ENCODE assay signal across 10 cellular contexts in genomic region chr2:69693472-69694450, GRCh38. TPM values are rescaled to one million over a fixed set of nuclear protein-coding genes. Genes with fewer than 3 reads are reported as not detected.
A peak's percentile ranks its signal among the peaks of the same experiment; 100 is the strongest.
DNase-seq lines count a peak whose midpoint lies in the region; ATAC-seq, FAIRE-seq and TF ChIP-seq lines count a peak whose summit lies in the region.
"Had no signal": no experiment of that assay in that cellular context is flagged by ENCODE, and none has a peak within 500 bp of the region (broad histone marks: within the 10 kb centered on the region; RNA-seq: fewer than 3 reads in every experiment).

No MANE protein-coding gene starts in this region.

- H3K9me3 ChIP-seq in left lung, result no peaks in the 10 kb centered on the region

- TF ChIP-seq POLR2A in GM18505 (IDR thresholded peaks at IDR 0.05; ENCODE audit: borderline replicate concordance, extremely low read depth, insufficient read depth, insufficient read length), result no peak

- H3K27me3 Mint-ChIP-seq in activated B cell treated with CpG ODN at 0.5 μM for 24 hours, result peaks cover 42% of the 10 kb centered on the region

- no peaks in the 10 kb centered on the region for H3K36me3 Mint-ChIP-seq in activated B cell treated with CpG ODN at 0.5 μM for 24 hours (ENCODE audit: low read depth)

- H3K27me3 ChIP-seq in left lung, result no peaks in the 10 kb centered on the region

- POLR2A ChIA-PET in activated B cell treated with CpG ODN at 0.5 μM for 24 hours (lab: Charles Lee), result interaction anchor here (0.5 to 1.3 kb wide), 6 partner anchors 43 to 1229 kb away, joined by 3 to 12 read pairs (median 3); partner anchors contain the start of genes AAK1 and GFPT1

- no peak for FAIRE-seq in urothelium cell line (lab: Jason Lieb, UNC)

- H3K4me1 Mint-ChIP-seq in activated B cell treated with CpG ODN at 0.5 μM for 24 hours, result peaks cover 28% of the 10 kb centered on the region

- intact Hi-C loops in activated B cell treated with CpG ODN at 0.5 μM for 24 hours (cut with micrococcal nuclease), result loop anchor here (1.0 to 2.0 kb wide), 2 partner anchors 21 to 45 kb away; no protein-coding TSS in a partner anchor
- intact Hi-C loops in left lung (cut with DNase I), result no loop called here

- peak overlapping the region; percentile 33 for H3K4me3 Mint-ChIP-seq in activated B cell treated with CpG ODN at 0.5 μM for 24 hours

- TF ChIP-seq CTCF in activated B cell treated with CpG ODN at 0.5 μM for 24 hours (IDR thresholded peaks at IDR 0.05), result no peak
- no peak for TF ChIP-seq CTCF in left lung (IDR thresholded peaks at IDR 0.05)

- ATAC-seq in GM18505 (IDR thresholded peaks at IDR 0.05; ENCODE audit: unreplicated experiment), result peak; percentile 68
- peak; percentile 71 for ATAC-seq in HG03060 (IDR thresholded peaks at IDR 0.05; ENCODE audit: low read depth, unreplicated experiment)
- peak; percentile 94 for ATAC-seq in activated B cell treated with CpG ODN at 0.5 μM for 24 hours (ENCODE audit: low read depth)
- ATAC-seq in left lung, result peak; percentile 38

- H3K9me3 Mint-ChIP-seq in activated B cell treated with CpG ODN at 0.5 μM for 24 hours, result no peaks in the 10 kb centered on the region

- H3K4me1 ChIP-seq in left lung, result peaks cover 12 to 38% of the 10 kb centered on the region in 2 donors

- H3K4me3 ChIP-seq in left lung, result no peak overlapping the region

- CTCF ChIA-PET in activated B cell treated with CpG ODN at 0.5 μM for 24 hours (lab: Charles Lee), result interaction anchor here (0.6 kb wide), 2 partner anchors 21 to 82 kb away, joined by 3 read pairs; no protein-coding TSS in a partner anchor

- H3K27ac Mint-ChIP-seq in activated B cell treated with CpG ODN at 0.5 μM for 24 hours, result peak overlapping the region; percentile 57

- H3K36me3 ChIP-seq in left lung, result no peaks in the 10 kb centered on the region

- H3K27ac ChIP-seq in left lung, result peak overlapping the region in 1 of 2 donors; percentile 75

- DNase-seq in activated B cell treated with CpG ODN at 0.5 μM for 24 hours (peak; percentile 54), left lung (no peak), NCI-H446 treated with DMSO at 0.1 percent for 48 hours (lab: John Stamatoyannopoulos, UW) (no peak), 8988T (no peak), urothelium cell line (ENCODE audit: low spot score) (no peak), NCI-H345 (lab: John Stamatoyannopoulos, UW) (no peak)
- DNase-seq: foreskin melanocyte, NCI-H1092 had no signal

RNA-seq across cellular contexts. Expression of gene ANXA4, which starts 48.2 kb away (rescaled TPM):
- total RNA-seq in activated B cell treated with CpG ODN at 0.5 μM for 24 hours (32.0 and 35.4 TPM in 2 replicates), left lung (100 to 1,000 TPM; 162 to 217 TPM)

RNA-seq across cellular contexts. Expression of gene AAK1, which starts 50.2 kb away (rescaled TPM):
- total RNA-seq in activated B cell treated with CpG ODN at 0.5 μM for 24 hours, result 4.7 and 5.6 TPM in 2 replicates
- total RNA-seq in left lung, result 10 to 100 TPM; 56.5 to 70.7 TPM

Comparison
In these comparisons a context has a peak if more than half of its experiments do, and no peak if none do; other contexts are left out.
1. ATAC-seq: peak in every context shown above with its lines; median percentile 94 in activated B cell treated with CpG ODN at 0.5 μM for 24 hours; 71 in HG03060; 68 in GM18505; 38 in left lung.